In genomic region chr4:146105464-146105863, GRCh38 we compare ENCODE assay signal across 12 cellular contexts.
DNase-seq lines count a peak whose midpoint lies in the region; ATAC-seq and TF ChIP-seq lines count a peak whose summit lies in the region.
"Had no signal": no experiment of that assay in that cellular context is flagged by ENCODE, and none has a peak within 500 bp of the region (broad histone marks: within the 10 kb centered on the region; RNA-seq: fewer than 3 reads in every experiment).

No MANE protein-coding gene starts in this region.

- H3K27ac Mint-ChIP-seq in CD14-positive monocyte = peak overlapping the region; percentile 96 to 99 (median 97)
- H3K27ac Mint-ChIP-seq: mesothelial cell of epicardium had no signal

- intact Hi-C loops in CD14-positive monocyte (cut with micrococcal nuclease) = loop anchor here in 1 of 2 donors (5.0 kb wide), 2 partner anchors 37 to 72 kb away; partner anchors contain the start of gene LSM6

- peaks cover 0 to under 1% (median 0%) of the 10 kb centered on the region in 7 donors for H3K9me3 Mint-ChIP-seq in CD14-positive monocyte
- H3K9me3 Mint-ChIP-seq: mesothelial cell of epicardium had no signal

- POLR2A ChIA-PET in RWPE1 (lab: Yijun Ruan, JAX; ENCODE audit: low non-redundant PET) = no interaction called here

- peaks cover 63% of the 10 kb centered on the region for H3K4me1 Mint-ChIP-seq in CD14-positive monocyte
- H3K4me1 Mint-ChIP-seq: mesothelial cell of epicardium had no signal

- no peak for TF ChIP-seq CTCF in CD14-positive monocyte (IDR thresholded peaks at IDR 0.05)
- no peak for TF ChIP-seq CTCF in RWPE1 (conservative IDR thresholded peaks at IDR 0.05; ENCODE audit: low read depth)

- DNase-seq in CD14-positive monocyte (ENCODE audit: low spot score) = peak; percentile 60
- DNase-seq in SIG-M5 treated with dmso at 0.1 percent for 504 hours (lab: John Stamatoyannopoulos, UW; ENCODE audit: unreplicated experiment) = peak; percentile 89
- DNase-seq in NCI-H226 = no peak
- no peak for DNase-seq in T-helper 9 cell
- no peak for DNase-seq in RWPE1 (ENCODE audit: low spot score)
- DNase-seq in cerebellum (ENCODE audit: low spot score) = no peak
- DNase-seq: activated naive CD4-positive, alpha-beta T cell; cortex of kidney; head of caudate nucleus had no signal

- H3K36me3 Mint-ChIP-seq in CD14-positive monocyte = peaks cover 0 to 2% of the 10 kb centered on the region in 2 donors
- H3K36me3 Mint-ChIP-seq: mesothelial cell of epicardium had no signal

- ATAC-seq in GM19463 (IDR thresholded peaks at IDR 0.05; ENCODE audit: unreplicated experiment) = peak; percentile 37
- peak; percentile 67 for ATAC-seq in HG03045 (IDR thresholded peaks at IDR 0.05; ENCODE audit: unreplicated experiment)

- H3K27ac ChIP-seq in RWPE1 = no peak overlapping the region

- peaks cover 0 to 2% (median 0%) of the 10 kb centered on the region in 3 donors for H3K27me3 Mint-ChIP-seq in CD14-positive monocyte (ENCODE audit: low read depth in 3 of 3)

- H3K4me3 Mint-ChIP-seq in CD14-positive monocyte = peak overlapping the region; percentile 20 to 67
- H3K4me3 Mint-ChIP-seq: mesothelial cell of epicardium had no signal

- CTCF ChIA-PET in RWPE1 (lab: Yijun Ruan, JAX) = no interaction called here

Comparison
In these comparisons a context has a peak if more than half of its experiments do, and no peak if none do; other contexts are left out.
1. DNase-seq: peak in CD14-positive monocyte (single experiment) and SIG-M5 treated with dmso at 0.1 percent for 504 hours (single experiment); none in NCI-H226 (single experiment), T-helper 9 cell (single experiment), RWPE1 (single experiment) and cerebellum (single experiment).